Comparison of ENCODE assay signal across 13 cellular contexts in genomic region chr4:83128235-83128929, GRCh38. TPM values are rescaled to one million over a fixed set of nuclear protein-coding genes. Genes with fewer than 3 reads are reported as not detected.
DNase-seq lines count a peak whose midpoint lies in the region; ATAC-seq, FAIRE-seq and TF ChIP-seq lines count a peak whose summit lies in the region.
"Had no signal": no experiment of that assay in that cellular context is flagged by ENCODE, and none has a peak within 500 bp of the region (broad histone marks: within the 10 kb centered on the region; RNA-seq: fewer than 3 reads in every experiment).

No MANE protein-coding gene starts in this region.

- H3K36me3 ChIP-seq in bronchial epithelial cell (ENCODE audit: control insufficient read depth, insufficient read depth, low read length) = no peaks in the 10 kb centered on the region
- no peaks in the 10 kb centered on the region for H3K36me3 ChIP-seq in neutrophil

- DNase-seq in EH (ENCODE audit: low read depth) (peak; percentile 93), NOMO-1 (lab: John Stamatoyannopoulos, UW; ENCODE audit: unreplicated experiment in 2 of 2) (peak; percentile 85 to 96), bronchial epithelial cell (ENCODE audit: low read depth) (peak; percentile 89), DMS53 (lab: John Stamatoyannopoulos, UW) (no peak), NCI-H526 (lab: John Stamatoyannopoulos, UW) (no peak)
- DNase-seq in activated CD4-positive, CD25-positive, alpha-beta regulatory T cell (lab: John Stamatoyannopoulos, UW) = no peak
- DNase-seq: activated effector memory CD4-positive, alpha-beta T cell treated with Interleukin-2 at 50 U/mL for 16 hours; DMS79; NCI-H510A had no signal

- H3K4me1 ChIP-seq in neutrophil (ENCODE audit: control insufficient read depth in 1 of 2, insufficient read depth in 1 of 2, low read depth in 1 of 2, low read length in 1 of 2) = peaks cover 60 to 61% of the 10 kb centered on the region in 2 experiments

- TF ChIP-seq CTCF in bronchial epithelial cell (IDR thresholded peaks at IDR 0.05; ENCODE audit: insufficient read depth, low read length, severe bottlenecking) = no peak
- TF ChIP-seq CTCF in neutrophil (IDR thresholded peaks at IDR 0.05) = no peak

- H3K4me3 ChIP-seq in bronchial epithelial cell (ENCODE audit: low read depth, low read length) (no peak overlapping the region), neutrophil (ENCODE audit: low read depth in 1 of 2, low read length in 1 of 2) (peak overlapping the region; percentile 10 to 17)

- no peak for FAIRE-seq in bronchial epithelial cell (lab: Jason Lieb, UNC)
- FAIRE-seq: endothelial cell of umbilical vein had no signal

- no peaks in the 10 kb centered on the region for H3K9me3 ChIP-seq in neutrophil

- H3K27me3 ChIP-seq in bronchial epithelial cell (ENCODE audit: control insufficient read depth, insufficient read depth, low read length) = no peaks in the 10 kb centered on the region
- H3K27me3 ChIP-seq in neutrophil = no peaks in the 10 kb centered on the region

- peak overlapping the region; percentile 88 for H3K27ac ChIP-seq in neutrophil

- ATAC-seq in HG02884 (IDR thresholded peaks at IDR 0.05; ENCODE audit: unreplicated experiment) = no peak
- ATAC-seq: stimulated activated effector memory CD8-positive, alpha-beta T cell treated with anti-CD3 and anti-CD28 coated beads, Interleukin-12 subunit alpha, Interleukin-12 subunit beta, amount 100 ng/mL, for 72 hours had no signal

RNA-seq across cellular contexts. Expression of gene PLAC8, which starts 13.9 kb away (rescaled TPM):
- 0.79 and 4.4 TPM in 2 replicates for total RNA-seq in bronchial epithelial cell

Comparison
In these comparisons a context has a peak if more than half of its experiments do, and no peak if none do; other contexts are left out.
1. DNase-seq: peak in EH (single experiment), NOMO-1 (2 of 2) and bronchial epithelial cell (single experiment); none in activated CD4-positive, CD25-positive, alpha-beta regulatory T cell (0 of 4), DMS53 (single experiment) and NCI-H526 (0 of 2).